Comparison of ENCODE assay signal across 19 cellular contexts in the genomic region with DNA sequence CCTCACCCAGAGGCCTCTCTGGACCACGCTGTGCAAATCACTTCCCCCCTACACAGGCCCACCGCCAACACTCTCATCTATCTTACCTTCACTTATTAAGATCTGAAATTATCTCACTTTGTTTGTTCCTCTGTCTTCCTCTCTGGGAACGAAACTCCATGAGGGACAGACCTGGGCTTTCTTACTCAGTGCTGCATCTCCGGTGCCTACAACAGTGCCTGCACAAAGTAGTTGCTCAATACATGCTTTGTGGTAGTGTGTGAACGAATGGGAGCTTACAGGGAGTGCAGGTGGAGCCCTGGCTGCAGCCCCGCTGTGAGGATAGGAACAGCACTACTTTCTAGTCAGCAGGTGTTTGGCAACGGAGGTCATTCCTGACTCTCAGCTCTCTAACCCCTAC. TPM values are rescaled to one million over a fixed set of nuclear protein-coding genes. Genes with fewer than 3 reads are reported as not detected.
DNase-seq lines count a peak whose midpoint lies in the region; ATAC-seq and TF ChIP-seq lines count a peak whose summit lies in the region.
"Had no signal": no experiment of that assay in that cellular context is flagged by ENCODE, and none has a peak within 500 bp of the region (broad histone marks: within the 10 kb centered on the region; RNA-seq: fewer than 3 reads in every experiment).

No MANE protein-coding gene starts in this region.

- TF ChIP-seq CTCF in upper lobe of left lung (IDR thresholded peaks at IDR 0.05) (no peak), uterus (IDR thresholded peaks at IDR 0.05) (no peak)

- POLR2A ChIA-PET in activated CD4-positive, alpha-beta memory T cell treated with anti-CD3 and anti-CD28 coated beads, Interleukin-2, amount 10 ng/mL, durations not matched to agents 7 days and 5 days (lab: Charles Lee) = interaction anchor here (2.0 to 6.2 kb wide), 5 partner anchors 10 to 46 kb away, joined by 8 to 50 read pairs (median 12); a partner anchor contains a TSS

- CTCF ChIA-PET in activated CD4-positive, alpha-beta memory T cell treated with anti-CD3 and anti-CD28 coated beads, Interleukin-2, amount 10 ng/mL, durations not matched to agents 7 days and 5 days (lab: Charles Lee) = no interaction called here

- 75 to 78% methylated on average over 7 of the region's 7 CpGs for WGBS in upper lobe of left lung, 2 donors

- intact Hi-C loops in uterus (cut with DNase I; ENCODE audit: low total_unique reads) = no loop called here

- H3K27me3 Mint-ChIP-seq in activated CD4-positive, alpha-beta memory T cell treated with anti-CD3 and anti-CD28 coated beads, Interleukin-2, amount 10 ng/mL, durations not matched to agents 7 days and 5 days = no peaks in the 10 kb centered on the region
- no peaks in the 10 kb centered on the region for H3K27me3 Mint-ChIP-seq in effector memory CD8-positive, alpha-beta T cell
- no peaks in the 10 kb centered on the region for H3K27me3 Mint-ChIP-seq in stimulated activated naive B cell treated with anti-CD40 and anti-IgM and Interleukin-4, amounts not matched to agents 10 μg/mL and 1 μg/mL and 100 μg/mL, for 72 hours

- H3K4me3 Mint-ChIP-seq in activated CD4-positive, alpha-beta memory T cell treated with anti-CD3 and anti-CD28 coated beads, Interleukin-2, amount 10 ng/mL, durations not matched to agents 7 days and 5 days = peak overlapping the region; percentile 17
- H3K4me3 Mint-ChIP-seq in effector memory CD8-positive, alpha-beta T cell = peak overlapping the region in 1 of 2 donors; percentile 71
- H3K4me3 Mint-ChIP-seq in stimulated activated naive B cell treated with anti-CD40 and anti-IgM and Interleukin-4, amounts not matched to agents 10 μg/mL and 1 μg/mL and 100 μg/mL, for 72 hours = no peak overlapping the region
- H3K4me3 Mint-ChIP-seq: GM23338 had no signal

- H3K9me3 Mint-ChIP-seq in activated naive CD4-positive, alpha-beta T cell treated with anti-CD3 and anti-CD28 coated beads, Interleukin-2, amount 50 U/mL, for 72 hours = peaks cover 0 to 4% of the 10 kb centered on the region in 2 donors
- no peaks in the 10 kb centered on the region for H3K9me3 Mint-ChIP-seq in activated CD4-positive, alpha-beta memory T cell treated with anti-CD3 and anti-CD28 coated beads, Interleukin-2, amount 10 ng/mL, durations not matched to agents 7 days and 5 days
- no peaks in the 10 kb centered on the region for H3K9me3 Mint-ChIP-seq in effector memory CD8-positive, alpha-beta T cell
- H3K9me3 Mint-ChIP-seq in stimulated activated naive B cell treated with anti-CD40 and anti-IgM and Interleukin-4, amounts not matched to agents 10 μg/mL and 1 μg/mL and 100 μg/mL, for 72 hours = no peaks in the 10 kb centered on the region
- H3K9me3 Mint-ChIP-seq: GM23338 had no signal

- no peak for ATAC-seq in activated naive CD4-positive, alpha-beta T cell treated with anti-CD3 and anti-CD28 coated beads, Interleukin-2, amount 50 U/mL, for 72 hours
- no peak for ATAC-seq in effector memory CD8-positive, alpha-beta T cell (replicated peaks)
- peak in 1 of 2 donors; percentile 34 for ATAC-seq in upper lobe of left lung (ENCODE audit: low FRiP score in 2 of 2)
- ATAC-seq in stimulated activated naive B cell treated with anti-CD40 and anti-IgM and Interleukin-4, amounts not matched to agents 10 μg/mL and 1 μg/mL and 100 μg/mL, for 72 hours (replicated peaks) = no peak
- no peak for ATAC-seq in HG02970 (IDR thresholded peaks at IDR 0.05; ENCODE audit: low FRiP score, unreplicated experiment)
- ATAC-seq: GM23338, left ventricle myocardium superior, Panc1, SK-N-SH treated with all-trans-retinoic acid at 6 μM for 48 hours had no signal

- H3K9me3 ChIP-seq in upper lobe of left lung = no peaks in the 10 kb centered on the region
- no peaks in the 10 kb centered on the region for H3K9me3 ChIP-seq in uterus
- H3K9me3 ChIP-seq: adrenal gland had no signal

- no peaks in the 10 kb centered on the region for H3K27me3 ChIP-seq in upper lobe of left lung
- no peaks in the 10 kb centered on the region for H3K27me3 ChIP-seq in uterus
- H3K27me3 ChIP-seq: adrenal gland had no signal

- no peak overlapping the region for H3K4me3 ChIP-seq in upper lobe of left lung
- H3K4me3 ChIP-seq in uterus = no peak overlapping the region
- H3K4me3 ChIP-seq: adrenal gland, GM23338 had no signal

- peaks cover 0 to 7% (median 0%) of the 10 kb centered on the region in 4 donors for H3K36me3 ChIP-seq in upper lobe of left lung
- H3K36me3 ChIP-seq in uterus = no peaks in the 10 kb centered on the region
- H3K36me3 ChIP-seq: adrenal gland had no signal

- TF ChIP-seq POLR2A in upper lobe of left lung (IDR thresholded peaks at IDR 0.05) (no peak), uterus (IDR thresholded peaks at IDR 0.05) (no peak)

- no peak for DNase-seq in activated naive CD4-positive, alpha-beta T cell treated with anti-CD3 and anti-CD28 coated beads, Interleukin-2, amount 50 U/mL, for 72 hours (ENCODE audit: low spot score in 2 of 2)
- DNase-seq in activated naive CD4-positive, alpha-beta T cell (lab: John Stamatoyannopoulos, UW) = no peak
- no peak for DNase-seq in activated CD4-positive, alpha-beta memory T cell treated with anti-CD3 and anti-CD28 coated beads, Interleukin-2, amount 10 ng/mL, durations not matched to agents 7 days and 5 days
- DNase-seq in effector memory CD8-positive, alpha-beta T cell = no peak
- DNase-seq in upper lobe of left lung (no peak), uterus (no peak)
- DNase-seq in stimulated activated naive B cell treated with anti-CD40 and anti-IgM and Interleukin-4, amounts not matched to agents 10 μg/mL and 1 μg/mL and 100 μg/mL, for 72 hours = no peak
- DNase-seq: cerebellar nuclear complex, KG1, left ventricle myocardium superior, NCI-H1092 treated with DMSO at 0.1 percent for 48 hours, NCI-H2171 treated with DMSO at 0.1 percent for 48 hours, NCI-H82, small intestine had no signal

- TF ChIP-seq EP300 in upper lobe of left lung (IDR thresholded peaks at IDR 0.05) = no peak

- H3K4me1 Mint-ChIP-seq in activated CD4-positive, alpha-beta memory T cell treated with anti-CD3 and anti-CD28 coated beads, Interleukin-2, amount 10 ng/mL, durations not matched to agents 7 days and 5 days = peaks cover 82% of the 10 kb centered on the region
- peaks cover 41 to 56% of the 10 kb centered on the region in 2 donors for H3K4me1 Mint-ChIP-seq in effector memory CD8-positive, alpha-beta T cell (ENCODE audit: low read depth in 2 of 2)
- peaks cover 7 to 24% of the 10 kb centered on the region in 2 donors for H3K4me1 Mint-ChIP-seq in stimulated activated naive B cell treated with anti-CD40 and anti-IgM and Interleukin-4, amounts not matched to agents 10 μg/mL and 1 μg/mL and 100 μg/mL, for 72 hours

- H3K27ac Mint-ChIP-seq in activated naive CD4-positive, alpha-beta T cell treated with anti-CD3 and anti-CD28 coated beads, Interleukin-2, amount 50 U/mL, for 72 hours = peak overlapping the region; percentile 69 to 83
- peak overlapping the region; percentile 84 for H3K27ac Mint-ChIP-seq in activated CD4-positive, alpha-beta memory T cell treated with anti-CD3 and anti-CD28 coated beads, Interleukin-2, amount 10 ng/mL, durations not matched to agents 7 days and 5 days
- H3K27ac Mint-ChIP-seq in effector memory CD8-positive, alpha-beta T cell = peak overlapping the region; percentile 73 to 82
- H3K27ac Mint-ChIP-seq in stimulated activated naive B cell treated with anti-CD40 and anti-IgM and Interleukin-4, amounts not matched to agents 10 μg/mL and 1 μg/mL and 100 μg/mL, for 72 hours = no peak overlapping the region
- H3K27ac Mint-ChIP-seq: GM23338 had no signal

- H3K27ac ChIP-seq in upper lobe of left lung = peak overlapping the region; percentile 80 to 89 (median 84)
- no peak overlapping the region for H3K27ac ChIP-seq in uterus

- H3K4me1 ChIP-seq in upper lobe of left lung (peaks cover 19 to 41% (median 29%) of the 10 kb centered on the region in 4 donors), uterus (no peaks in the 10 kb centered on the region)

- H3K36me3 Mint-ChIP-seq in activated naive CD4-positive, alpha-beta T cell treated with anti-CD3 and anti-CD28 coated beads, Interleukin-2, amount 50 U/mL, for 72 hours = peaks cover 0 to 27% of the 10 kb centered on the region in 2 donors
- peaks cover 57% of the 10 kb centered on the region for H3K36me3 Mint-ChIP-seq in activated CD4-positive, alpha-beta memory T cell treated with anti-CD3 and anti-CD28 coated beads, Interleukin-2, amount 10 ng/mL, durations not matched to agents 7 days and 5 days (ENCODE audit: low read depth)
- H3K36me3 Mint-ChIP-seq in effector memory CD8-positive, alpha-beta T cell (ENCODE audit: insufficient read depth) = peaks cover 11% of the 10 kb centered on the region
- peaks cover 23 to 29% of the 10 kb centered on the region in 2 donors for H3K36me3 Mint-ChIP-seq in stimulated activated naive B cell treated with anti-CD40 and anti-IgM and Interleukin-4, amounts not matched to agents 10 μg/mL and 1 μg/mL and 100 μg/mL, for 72 hours

RNA-seq across cellular contexts. Expression of a gene that starts 5.3 kb away (rescaled TPM):
- total RNA-seq in activated naive CD4-positive, alpha-beta T cell treated with anti-CD3 and anti-CD28 coated beads, Interleukin-2, amount 50 U/mL, for 72 hours = 1 to 10 TPM; 5.1 to 6.5 TPM
- 10 to 100 TPM; 13.2 TPM for total RNA-seq in activated CD4-positive, alpha-beta memory T cell treated with anti-CD3 and anti-CD28 coated beads, Interleukin-2, amount 10 ng/mL, durations not matched to agents 7 days and 5 days
- total RNA-seq in upper lobe of left lung (10 to 100 TPM; 13.4 to 31.4 (median 19.5) TPM), uterus (1 to 10 TPM in 2 of 4 donors, under 1 TPM in 2; 0.62 to 9.1 (median 3.7) TPM)
- total RNA-seq: GM23338 had no signal

RNA-seq across cellular contexts. Expression of a gene that starts 25.0 kb away (rescaled TPM):
- total RNA-seq in activated naive CD4-positive, alpha-beta T cell treated with anti-CD3 and anti-CD28 coated beads, Interleukin-2, amount 50 U/mL, for 72 hours = 10 to 100 TPM; 68.5 to 88.7 TPM
- 10 to 100 TPM; 61.5 to 64.9 TPM for total RNA-seq in activated CD4-positive, alpha-beta memory T cell treated with anti-CD3 and anti-CD28 coated beads, Interleukin-2, amount 10 ng/mL, durations not matched to agents 7 days and 5 days
- 10 to 100 TPM in 5 of 6 donors, 1 to 10 TPM in 1; 3.3 to 30.5 (median 22.5) TPM for total RNA-seq in upper lobe of left lung
- total RNA-seq in uterus = 10 to 100 TPM; 20.9 to 44.0 (median 29.9) TPM

RNA-seq across cellular contexts. Expression of a gene that starts 25.4 kb away (rescaled TPM):
- 100 to 1,000 TPM in 1 of 2 donors, 10 to 100 TPM in 1; 93.0 to 130 TPM for total RNA-seq in activated naive CD4-positive, alpha-beta T cell treated with anti-CD3 and anti-CD28 coated beads, Interleukin-2, amount 50 U/mL, for 72 hours
- 10 to 100 TPM; 91.9 to 95.4 TPM for total RNA-seq in activated CD4-positive, alpha-beta memory T cell treated with anti-CD3 and anti-CD28 coated beads, Interleukin-2, amount 10 ng/mL, durations not matched to agents 7 days and 5 days
- total RNA-seq in upper lobe of left lung = 1 to 10 TPM in 4 of 6 donors, under 1 TPM in 1, not detected in 1; 0.44 to 3.9 (median 3.3) TPM
- total RNA-seq in uterus = 10 to 100 TPM in 1 of 4 donors, 1 to 10 TPM in 2, not detected in 1; 1.9 to 17.4 (median 9.7) TPM

RNA-seq across cellular contexts. Expression of a gene that starts 51.0 kb away (rescaled TPM):
- total RNA-seq in activated naive CD4-positive, alpha-beta T cell treated with anti-CD3 and anti-CD28 coated beads, Interleukin-2, amount 50 U/mL, for 72 hours = 10 to 100 TPM; 75.8 to 85.5 TPM
- total RNA-seq in activated CD4-positive, alpha-beta memory T cell treated with anti-CD3 and anti-CD28 coated beads, Interleukin-2, amount 10 ng/mL, durations not matched to agents 7 days and 5 days = 100 to 1,000 TPM; 121 TPM
- total RNA-seq in upper lobe of left lung = 10 to 100 TPM; 35.6 to 87.8 (median 63.5) TPM
- total RNA-seq in uterus = 10 to 100 TPM; 27.4 to 86.6 (median 69.6) TPM

RNA-seq across cellular contexts. Expression of a gene that starts 58.6 kb away (rescaled TPM):
- 1 to 10 TPM; 5.8 to 6.3 TPM for total RNA-seq in activated naive CD4-positive, alpha-beta T cell treated with anti-CD3 and anti-CD28 coated beads, Interleukin-2, amount 50 U/mL, for 72 hours
- 1 to 10 TPM; 3.7 to 4.3 TPM for total RNA-seq in activated CD4-positive, alpha-beta memory T cell treated with anti-CD3 and anti-CD28 coated beads, Interleukin-2, amount 10 ng/mL, durations not matched to agents 7 days and 5 days
- total RNA-seq in upper lobe of left lung (10 to 100 TPM; 15.0 to 41.2 (median 31.6) TPM), uterus (10 to 100 TPM; 28.2 to 46.5 (median 37.4) TPM)

Comparison
In these comparisons a context has a peak if more than half of its experiments do, and no peak if none do; other contexts are left out.
1. H3K27ac ChIP-seq: peak in upper lobe of left lung (4 of 4); none in uterus (0 of 2).
2. RNA of a gene that starts 25.4 kb away (total RNA-seq): 93.0 to 130 TPM in activated naive CD4-positive, alpha-beta T cell treated with anti-CD3 and anti-CD28 coated beads, Interleukin-2, amount 50 U/mL, for 72 hours and 91.9 to 95.4 TPM in activated CD4-positive, alpha-beta memory T cell treated with anti-CD3 and anti-CD28 coated beads, Interleukin-2, amount 10 ng/mL, durations not matched to agents 7 days and 5 days; 1.9 to 17.4 TPM in uterus and 0.44 to 3.9 TPM in upper lobe of left lung; every median in the first group is over 4 times any median in the second.